In genomic region chr16:79261944-79262552, GRCh38 we compare ENCODE assay signal across 19 cellular contexts.
DNase-seq lines count a peak whose midpoint lies in the region; ATAC-seq and TF ChIP-seq lines count a peak whose summit lies in the region.
"Had no signal": no experiment of that assay in that cellular context is flagged by ENCODE, and none has a peak within 500 bp of the region (broad histone marks: within the 10 kb centered on the region; RNA-seq: fewer than 3 reads in every experiment).

No MANE protein-coding gene starts in this region.

- no peaks in the 10 kb centered on the region for H3K36me3 Mint-ChIP-seq in CD14-positive monocyte
- H3K36me3 Mint-ChIP-seq: CD8-positive, alpha-beta memory T cell had no signal

- peaks cover 0 to 3% (median 2%) of the 10 kb centered on the region in 7 donors for H3K9me3 Mint-ChIP-seq in CD14-positive monocyte
- H3K9me3 Mint-ChIP-seq: H9 had no signal

- H3K4me1 Mint-ChIP-seq in CD14-positive monocyte, result peaks cover 44% of the 10 kb centered on the region

- intact Hi-C loops in CD14-positive monocyte (cut with micrococcal nuclease), result no loop called here
- intact Hi-C loops in Right ventricle myocardium superior (cut with DNase I), result loop anchor here (10.0 kb wide), 1 partner anchor 323 kb away; no protein-coding TSS in a partner anchor
- intact Hi-C loops in left ventricle myocardium superior (cut with micrococcal nuclease), result no loop called here

- peak; percentile 2 for TF ChIP-seq CTCF in CD14-positive monocyte (IDR thresholded peaks at IDR 0.05)

- no peak overlapping the region for H3K27ac Mint-ChIP-seq in CD14-positive monocyte
- H3K27ac Mint-ChIP-seq: H9 had no signal

- ATAC-seq in HG02973 (IDR thresholded peaks at IDR 0.05; ENCODE audit: unreplicated experiment) (peak; percentile 63), Right ventricle myocardium superior (ENCODE audit: poor library complexity) (peak; percentile 67), left ventricle myocardium superior (peak; percentile 66)

- H3K27me3 Mint-ChIP-seq in CD14-positive monocyte (ENCODE audit: low read depth in 3 of 3), result peaks cover 2 to 9% (median 5%) of the 10 kb centered on the region in 3 donors
- H3K27me3 Mint-ChIP-seq: CD8-positive, alpha-beta memory T cell had no signal

- DNase-seq in CD14-positive monocyte (ENCODE audit: low spot score), result no peak
- no peak for DNase-seq in Right ventricle myocardium superior
- DNase-seq in left ventricle myocardium superior, result no peak
- DNase-seq in GM03348 (ENCODE audit: low spot score), result no peak
- DNase-seq in LoVo (ENCODE audit: low spot score), result no peak
- DNase-seq in NCI-H510A treated with DMSO at 0.1 percent for 48 hours (lab: John Stamatoyannopoulos, UW), result no peak
- DNase-seq in Kasumi-1 (lab: John Stamatoyannopoulos, UW), result no peak
- DNase-seq: DMS 273 treated with DMSO at 0.1 percent for 48 hours, DMS79, EL, GM23248, NCI-H1048, NCI-H1417 treated with DMSO at 0.1 percent for 48 hours, NCI-H2107, NCI-H446, SIG-M5 had no signal

- no peak overlapping the region for H3K4me3 Mint-ChIP-seq in CD14-positive monocyte
- H3K4me3 Mint-ChIP-seq: CD8-positive, alpha-beta memory T cell; H9 had no signal
